ENCODE assay signal across 14 cellular contexts in genomic region chr17:77706938-77707337, GRCh38.
DNase-seq lines count a peak whose midpoint lies in the region; TF ChIP-seq lines count a peak whose summit lies in the region.
"Had no signal": no experiment of that assay in that cellular context is flagged by ENCODE, and none has a peak within 500 bp of the region (broad histone marks: within the 10 kb centered on the region; RNA-seq: fewer than 3 reads in every experiment).

No MANE protein-coding gene starts in this region.

- intact Hi-C loops in uterus (cut with DNase I; ENCODE audit: low total_unique reads) = no loop called here

- H3K4me1 ChIP-seq in uterus = no peaks in the 10 kb centered on the region

- H3K27ac ChIP-seq in coronary artery (no peak overlapping the region), uterus (no peak overlapping the region)
- H3K27ac ChIP-seq: 22Rv1, HL-60 had no signal

- no peak for TF ChIP-seq CTCF in coronary artery (IDR thresholded peaks at IDR 0.05)
- TF ChIP-seq CTCF in uterus (IDR thresholded peaks at IDR 0.05) = no peak

- H3K9me3 ChIP-seq in uterus = peaks cover 0 to 15% of the 10 kb centered on the region in 2 donors

- no peaks in the 10 kb centered on the region for H3K27me3 ChIP-seq in uterus

- peak; percentile 7 for DNase-seq in activated CD8-positive, alpha-beta memory T cell treated with anti-CD3 and anti-CD28 coated beads for 24 hours
- DNase-seq in activated CD8-positive, alpha-beta memory T cell treated with anti-CD3 and anti-CD28 coated beads, Interleukin-2, amount 50 U/mL, for 4 hours = no peak
- DNase-seq in D341Med (ENCODE audit: low spot score) (peak; percentile 6), coronary artery (ENCODE audit: low spot score) (peak; percentile 31), mesenteric fat pad (ENCODE audit: low spot score) (peak; percentile 14), uterus (no peak), DMS53 (lab: John Stamatoyannopoulos, UW) (no peak), NCI-H1417 (lab: John Stamatoyannopoulos, UW) (no peak)
- DNase-seq: COR-L47, GF-D8, HCEC 1CT, IMR-90 had no signal

- no peaks in the 10 kb centered on the region for H3K36me3 ChIP-seq in uterus

- no peak for TF ChIP-seq POLR2A in uterus (IDR thresholded peaks at IDR 0.05)

- H3K4me3 ChIP-seq in coronary artery (no peak overlapping the region), uterus (no peak overlapping the region)

Comparison
In these comparisons a context has a peak if more than half of its experiments do, and no peak if none do; other contexts are left out.
1. DNase-seq: peak in activated CD8-positive, alpha-beta memory T cell treated with anti-CD3 and anti-CD28 coated beads for 24 hours (single experiment), D341Med (single experiment), coronary artery (single experiment) and mesenteric fat pad (single experiment); none in activated CD8-positive, alpha-beta memory T cell treated with anti-CD3 and anti-CD28 coated beads, Interleukin-2, amount 50 U/mL, for 4 hours (single experiment), uterus (0 of 2), DMS53 (single experiment) and NCI-H1417 (0 of 3).